15 cellular contexts compared by ENCODE assay signal in the genomic region with DNA sequence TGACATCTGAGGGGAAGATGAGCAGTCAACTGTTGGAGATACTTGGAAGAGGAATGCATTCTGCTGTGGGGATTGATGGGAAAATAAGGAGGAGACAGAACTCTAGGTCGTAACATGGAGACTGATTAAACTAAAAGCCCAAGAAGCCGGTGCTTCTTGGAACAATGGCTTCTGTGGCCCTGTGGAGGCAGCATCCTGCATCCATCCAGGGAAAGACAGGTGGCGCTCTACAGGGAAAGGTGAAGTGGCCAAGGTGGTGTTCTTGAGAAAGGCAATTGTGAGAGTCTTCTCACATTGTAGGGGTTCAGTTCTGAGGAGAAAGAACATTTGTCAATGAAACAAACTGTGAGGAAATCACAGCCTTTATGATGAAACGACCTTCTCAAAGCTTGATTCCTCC. TPM values are rescaled to one million over a fixed set of nuclear protein-coding genes. Genes with fewer than 3 reads are reported as not detected.
A peak's percentile ranks its signal among the peaks of the same experiment; 100 is the strongest.
DNase-seq lines count a peak whose midpoint lies in the region; ATAC-seq and TF ChIP-seq lines count a peak whose summit lies in the region.
"Had no signal": no experiment of that assay in that cellular context is flagged by ENCODE, and none has a peak within 500 bp of the region (broad histone marks: within the 10 kb centered on the region; RNA-seq: fewer than 3 reads in every experiment).

No MANE protein-coding gene starts in this region.

- DNase-seq in activated naive CD4-positive, alpha-beta T cell treated with anti-CD3 and anti-CD28 coated beads for 36 hours: peak; percentile 20
- no peak for DNase-seq in activated naive CD4-positive, alpha-beta T cell treated with anti-CD3 and anti-CD28 coated beads, Interleukin-2, amount 50 U/mL, for 72 hours (ENCODE audit: low spot score in 2 of 2)
- DNase-seq in ecto neural progenitor cell (ENCODE audit: low spot score): peak; percentile 46
- DNase-seq in retinal pigment epithelial cell (ENCODE audit: low read depth): no peak
- no peak for DNase-seq in DMS79 treated with DMSO at 0.1 percent for 48 hours (lab: John Stamatoyannopoulos, UW)
- DNase-seq: activated CD4-positive, alpha-beta T cell treated with anti-CD3 and anti-CD28 coated beads, Interleukin-2, amount 10 ng/mL, durations not matched to agents 24 days and 14 days; activated T-cell treated with anti-CD3 and anti-CD28 coated beads, Interleukin-2, amount 50 U/mL, for 4 hours; central memory CD4-positive, alpha-beta T cell; midbrain; NCI-H146 had no signal

- no peaks in the 10 kb centered on the region for H3K9me2 ChIP-seq in Loucy (replicated peaks; ENCODE audit: low read depth, low read length)

- no peaks in the 10 kb centered on the region for H3K27me3 Mint-ChIP-seq in activated naive CD4-positive, alpha-beta T cell treated with anti-CD3 and anti-CD28 coated beads for 36 hours (ENCODE audit: low read depth)

- H4K20me1 ChIP-seq in Loucy (ENCODE audit: insufficient read depth, low read length, poor library complexity, severe bottlenecking): no peaks in the 10 kb centered on the region

- no peaks in the 10 kb centered on the region for H3K36me3 Mint-ChIP-seq in activated naive CD4-positive, alpha-beta T cell treated with anti-CD3 and anti-CD28 coated beads for 36 hours (ENCODE audit: low read depth)
- no peaks in the 10 kb centered on the region for H3K36me3 Mint-ChIP-seq in activated naive CD4-positive, alpha-beta T cell treated with anti-CD3 and anti-CD28 coated beads, Interleukin-2, amount 50 U/mL, for 72 hours
- H3K36me3 Mint-ChIP-seq: stimulated activated effector memory CD8-positive, alpha-beta T cell treated with anti-CD3 and anti-CD28 coated beads, Interleukin-12 subunit alpha, Interleukin-12 subunit beta, amount 100 ng/mL, for 72 hours had no signal

- no peak overlapping the region for H2AFZ ChIP-seq in Loucy (ENCODE audit: low read length)

- CTCF ChIA-PET in activated naive CD4-positive, alpha-beta T cell treated with anti-CD3 and anti-CD28 coated beads for 36 hours (lab: Charles Lee): no interaction called here

- no peak for ATAC-seq in activated naive CD4-positive, alpha-beta T cell treated with anti-CD3 and anti-CD28 coated beads, Interleukin-2, amount 50 U/mL, for 72 hours
- no peak for ATAC-seq in HG03025 (IDR thresholded peaks at IDR 0.05; ENCODE audit: low FRiP score, unreplicated experiment)
- no peak for ATAC-seq in esophagus mucosa
- ATAC-seq: activated T-cell treated with anti-CD3 and anti-CD28 coated beads, Interleukin-2, amount 50 U/mL, for 4 hours; stimulated activated effector memory CD8-positive, alpha-beta T cell treated with anti-CD3 and anti-CD28 coated beads, Interleukin-12 subunit alpha, Interleukin-12 subunit beta, amount 100 ng/mL, for 72 hours had no signal

- no peaks in the 10 kb centered on the region for H3K9me3 ChIP-seq in Loucy (ENCODE audit: insufficient read depth, low read depth, low read length)
- H3K9me3 ChIP-seq: tibial nerve had no signal

- no peaks in the 10 kb centered on the region for H3K36me3 ChIP-seq in Loucy (ENCODE audit: insufficient read depth, low read length)
- H3K36me3 ChIP-seq: tibial nerve had no signal

- H3K9ac ChIP-seq in Loucy (ENCODE audit: low read depth, low read length, poor library complexity, severe bottlenecking): no peak overlapping the region

- no peak overlapping the region for H3K4me3 Mint-ChIP-seq in activated naive CD4-positive, alpha-beta T cell treated with anti-CD3 and anti-CD28 coated beads for 36 hours
- H3K4me3 Mint-ChIP-seq: activated CD4-positive, alpha-beta T cell treated with anti-CD3 and anti-CD28 coated beads, Interleukin-2, amount 10 ng/mL, durations not matched to agents 24 days and 14 days; activated T-cell treated with anti-CD3 and anti-CD28 coated beads, Interleukin-2, amount 50 U/mL, for 4 hours; stimulated activated effector memory CD8-positive, alpha-beta T cell treated with anti-CD3 and anti-CD28 coated beads, Interleukin-12 subunit alpha, Interleukin-12 subunit beta, amount 100 ng/mL, for 72 hours had no signal

- H3K9me3 Mint-ChIP-seq in activated naive CD4-positive, alpha-beta T cell treated with anti-CD3 and anti-CD28 coated beads for 36 hours: no peaks in the 10 kb centered on the region
- no peaks in the 10 kb centered on the region for H3K9me3 Mint-ChIP-seq in activated naive CD4-positive, alpha-beta T cell treated with anti-CD3 and anti-CD28 coated beads, Interleukin-2, amount 50 U/mL, for 72 hours
- H3K9me3 Mint-ChIP-seq: activated T-cell treated with anti-CD3 and anti-CD28 coated beads, Interleukin-2, amount 50 U/mL, for 4 hours; stimulated activated effector memory CD8-positive, alpha-beta T cell treated with anti-CD3 and anti-CD28 coated beads, Interleukin-12 subunit alpha, Interleukin-12 subunit beta, amount 100 ng/mL, for 72 hours had no signal

- H3K4me1 Mint-ChIP-seq in activated naive CD4-positive, alpha-beta T cell treated with anti-CD3 and anti-CD28 coated beads for 36 hours (ENCODE audit: low read depth): no peaks in the 10 kb centered on the region
- H3K4me1 Mint-ChIP-seq: activated CD4-positive, alpha-beta T cell treated with anti-CD3 and anti-CD28 coated beads, Interleukin-2, amount 10 ng/mL, durations not matched to agents 24 days and 14 days; stimulated activated effector memory CD8-positive, alpha-beta T cell treated with anti-CD3 and anti-CD28 coated beads, Interleukin-12 subunit alpha, Interleukin-12 subunit beta, amount 100 ng/mL, for 72 hours had no signal

- H3K4me1 ChIP-seq in Loucy (ENCODE audit: insufficient read depth, low read length, poor library complexity, severe bottlenecking): no peaks in the 10 kb centered on the region

- H3K27me3 ChIP-seq in Loucy (ENCODE audit: insufficient read depth, low read length, poor library complexity, severe bottlenecking): no peaks in the 10 kb centered on the region
- H3K27me3 ChIP-seq: tibial nerve had no signal

- H3K27ac Mint-ChIP-seq in activated naive CD4-positive, alpha-beta T cell treated with anti-CD3 and anti-CD28 coated beads for 36 hours: no peak overlapping the region
- peak overlapping the region in 1 of 2 donors; percentile 44 for H3K27ac Mint-ChIP-seq in activated naive CD4-positive, alpha-beta T cell treated with anti-CD3 and anti-CD28 coated beads, Interleukin-2, amount 50 U/mL, for 72 hours
- H3K27ac Mint-ChIP-seq: activated CD4-positive, alpha-beta T cell treated with anti-CD3 and anti-CD28 coated beads, Interleukin-2, amount 10 ng/mL, durations not matched to agents 24 days and 14 days; stimulated activated effector memory CD8-positive, alpha-beta T cell treated with anti-CD3 and anti-CD28 coated beads, Interleukin-12 subunit alpha, Interleukin-12 subunit beta, amount 100 ng/mL, for 72 hours had no signal

- H3K4me2 ChIP-seq in Loucy (ENCODE audit: low read depth, low read length, poor library complexity, severe bottlenecking): no peak overlapping the region

- intact Hi-C loops in activated naive CD4-positive, alpha-beta T cell treated with anti-CD3 and anti-CD28 coated beads for 36 hours (cut with micrococcal nuclease): no loop called here

- no peaks in the 10 kb centered on the region for H3K79me2 ChIP-seq in Loucy (ENCODE audit: insufficient read depth, low read length)

- TF ChIP-seq CTCF in Loucy (conservative IDR thresholded peaks at IDR 0.05; ENCODE audit: low read length) (peak; percentile 61), retinal pigment epithelial cell (conservative IDR thresholded peaks at IDR 0.05; ENCODE audit: low read depth, low read length) (peak; percentile 29)

- H3K4me3 ChIP-seq in Loucy (ENCODE audit: low read length, poor library complexity, severe bottlenecking) (no peak overlapping the region), retinal pigment epithelial cell (ENCODE audit: low read length) (no peak overlapping the region)
- H3K4me3 ChIP-seq: tibial nerve had no signal

- H3F3A ChIP-seq in Loucy (ENCODE audit: low read depth): no peaks in the 10 kb centered on the region

RNA-seq across cellular contexts. Expression of a gene that starts 31.2 kb away (rescaled TPM):
- 10 to 100 TPM; 71.9 to 73.2 TPM for total RNA-seq in activated naive CD4-positive, alpha-beta T cell treated with anti-CD3 and anti-CD28 coated beads for 36 hours
- 10 to 100 TPM; 80.3 to 92.9 TPM for total RNA-seq in activated naive CD4-positive, alpha-beta T cell treated with anti-CD3 and anti-CD28 coated beads, Interleukin-2, amount 50 U/mL, for 72 hours
- 97.6 TPM for total RNA-seq in esophagus mucosa

Comparison
In these comparisons a context has a peak if more than half of its experiments do, and no peak if none do; other contexts are left out.
1. DNase-seq: peak in activated naive CD4-positive, alpha-beta T cell treated with anti-CD3 and anti-CD28 coated beads for 36 hours (single experiment) and ecto neural progenitor cell (single experiment); none in activated naive CD4-positive, alpha-beta T cell treated with anti-CD3 and anti-CD28 coated beads, Interleukin-2, amount 50 U/mL, for 72 hours (0 of 2), retinal pigment epithelial cell (single experiment) and DMS79 treated with DMSO at 0.1 percent for 48 hours (single experiment).